In genomic region chr4:80099671-80100070, GRCh38 we compare ENCODE assay signal across 23 cellular contexts. TPM values are rescaled to one million over a fixed set of nuclear protein-coding genes. Genes with fewer than 3 reads are reported as not detected.
DNase-seq lines count a peak whose midpoint lies in the region; ATAC-seq, FAIRE-seq and TF ChIP-seq lines count a peak whose summit lies in the region.
"Had no signal": no experiment of that assay in that cellular context is flagged by ENCODE, and none has a peak within 500 bp of the region (broad histone marks: within the 10 kb centered on the region; RNA-seq: fewer than 3 reads in every experiment).

No MANE protein-coding gene starts in this region.

- H3K4ac ChIP-seq in IMR-90 (ENCODE audit: low read depth, low read length): no peak overlapping the region

- no peak overlapping the region for H3K23ac ChIP-seq in IMR-90 (ENCODE audit: low read depth, low read length)

- H3K18ac ChIP-seq in IMR-90 (ENCODE audit: low read depth, low read length): no peak overlapping the region

- intact Hi-C loops in IMR-90 (cut with micrococcal nuclease): no loop called here

- POLR2A ChIA-PET in IMR-90 (lab: Charles Lee; ENCODE audit: unreplicated experiment): no interaction called here

- H2AK9ac ChIP-seq in IMR-90 (replicated peaks; ENCODE audit: low read depth, low read length, poor library complexity): no peak overlapping the region

- TF ChIP-seq CTCF in IMR-90 (conservative IDR thresholded peaks at IDR 0.05; ENCODE audit: low read depth, low read length) (no peak), GM13977 (IDR thresholded peaks at IDR 0.05; ENCODE audit: extremely low read depth, insufficient read depth, missing control alignments) (no peak), brain microvascular endothelial cell (IDR thresholded peaks at IDR 0.05; ENCODE audit: low read depth, low read length, missing control alignments) (no peak)

- no peak overlapping the region for H4K5ac ChIP-seq in IMR-90 (ENCODE audit: low read depth, low read length)

- H3K27ac ChIP-seq in IMR-90 (ENCODE audit: insufficient read depth, low read length) (no peak overlapping the region), brain microvascular endothelial cell (no peak overlapping the region)
- H3K27ac ChIP-seq: A549; BLaER1 treated with 17β-estradiol and CSF1 and Interleukin-3, amounts not matched to agents 10 nM and 100 nM had no signal

- no CpG with 5 or more reads among the region's 1 CpG for WGBS in IMR-90 (ENCODE audit: extremely low coverage in 2 of 2, insufficient read length in 1 of 2), 2 experiments

- FAIRE-seq in GM18507 (lab: Jason Lieb, UNC) (peak; percentile 15), islet of Langerhans (lab: Jason Lieb, UNC) (peak; percentile 49)
- FAIRE-seq: A549, D721Med, GM12892, H1 had no signal

- ATAC-seq in IMR-90 (ENCODE audit: low read depth) (peak; percentile 52; the same call in 1 of the 2 replicates), GM21786 (IDR thresholded peaks at IDR 0.05; ENCODE audit: unreplicated experiment) (no peak)
- ATAC-seq: A549, HCT116 had no signal

- no peak overlapping the region for H2BK5ac ChIP-seq in IMR-90 (ENCODE audit: low read depth, low read length, poor library complexity, severe bottlenecking)

- in situ Hi-C loops in IMR-90 (cut with MboI; ENCODE audit: low sequenced_read_pairs) (no loop called here), GM13977 (cut with MboI; ENCODE audit: low pct_unique_long_range_greater_than_20kb, low sequenced_read_pairs, unreplicated experiment) (no loop called here), brain microvascular endothelial cell (cut with HindIII; ENCODE audit: low pct_ligation_motif_present, low sequenced_read_pairs) (no loop called here)

- H3K4me1 ChIP-seq in IMR-90 (ENCODE audit: control insufficient read depth, insufficient read depth, low read length): peaks cover 2% of the 10 kb centered on the region; the same call in 1 of the 2 replicates
- H3K4me1 ChIP-seq: A549 had no signal

- H3K9me1 ChIP-seq in IMR-90 (ENCODE audit: insufficient read depth, low read length): no peaks in the 10 kb centered on the region; the same call in 1 of the 2 replicates

- dilution Hi-C loops in IMR-90 (cut with HindIII; ENCODE audit: low sequenced_read_pairs, unreplicated experiment): no loop called here

- BruUV-seq in IMR-90 (replicated peaks; lab: Mats Ljungman, UMichigan): no TSS peak

- no peaks in the 10 kb centered on the region for H3K9me3 ChIP-seq in IMR-90 (ENCODE audit: control insufficient read depth, insufficient read depth, low read length)
- H3K9me3 ChIP-seq: A549, BE2C had no signal

- CTCF ChIA-PET in IMR-90 (lab: Yijun Ruan, JAX): no interaction called here

- no peak overlapping the region for H3K9ac ChIP-seq in IMR-90 (ENCODE audit: low read depth, low read length)
- H3K9ac ChIP-seq: BLaER1 treated with 17β-estradiol and CSF1 and Interleukin-3, amounts not matched to agents 10 nM and 100 nM had no signal

- H3K27me3 ChIP-seq in IMR-90 (ENCODE audit: control insufficient read depth, insufficient read depth, low read length) (no peaks in the 10 kb centered on the region), brain microvascular endothelial cell (replicated peaks) (no peaks in the 10 kb centered on the region)
- H3K27me3 ChIP-seq: BE2C; BLaER1 treated with 17β-estradiol and CSF1 and Interleukin-3, amounts not matched to agents 10 nM and 100 nM had no signal

- no peak overlapping the region for H4K8ac ChIP-seq in IMR-90 (ENCODE audit: low read depth in 2 of 2, low read length in 2 of 2)

- no peak overlapping the region for H3K56ac ChIP-seq in IMR-90 (ENCODE audit: extremely low read depth, insufficient read depth, low read length)

- H3K14ac ChIP-seq in IMR-90 (replicated peaks; ENCODE audit: low read depth, low read length): no peak overlapping the region

- no peak overlapping the region for H2BK15ac ChIP-seq in IMR-90 (ENCODE audit: low read depth, low read length)

- DNase-seq in GM18507 (ENCODE audit: extremely low spot score, insufficient read length, low read depth): no peak
- DNase-seq in IMR-90: peak; percentile 31
- no peak for DNase-seq in activated gamma-delta T cell treated with Interleukin-2 at 50 U/mL for 16 hours
- no peak for DNase-seq in GM13977 (ENCODE audit: low spot score)
- DNase-seq in brain microvascular endothelial cell: no peak
- DNase-seq: 8988T; ACHN; AML-193; BE2C; CD4-positive, alpha-beta T cell; CD8-positive, alpha-beta memory T cell; DMS 273 treated with DMSO at 0.1 percent for 48 hours; DMS53; DMS79 treated with DMSO at 0.1 percent for 48 hours; H7 had no signal

- no peaks in the 10 kb centered on the region for H4K20me1 ChIP-seq in IMR-90 (ENCODE audit: insufficient read depth, low read length)
- H4K20me1 ChIP-seq: BLaER1 treated with 17β-estradiol and CSF1 and Interleukin-3, amounts not matched to agents 10 nM and 100 nM had no signal

- no peak for TF ChIP-seq RAD21 in IMR-90 (IDR thresholded peaks at IDR 0.05; ENCODE audit: low read length)

- no peaks in the 10 kb centered on the region for H3K79me1 ChIP-seq in IMR-90 (ENCODE audit: low read depth in 1 of 2, low read length in 2 of 2)

- no peak overlapping the region for H4K91ac ChIP-seq in IMR-90 (ENCODE audit: insufficient read depth, low read depth, low read length)

- no peak overlapping the region for H2BK20ac ChIP-seq in IMR-90 (ENCODE audit: low read depth, low read length)

- no peak for TF ChIP-seq POLR2A in IMR-90 (IDR thresholded peaks at IDR 0.05; ENCODE audit: low read depth, low read length)

- no peak overlapping the region for H3K4me3 ChIP-seq in IMR-90 (ENCODE audit: insufficient read depth, low read depth, low read length)
- H3K4me3 ChIP-seq in brain microvascular endothelial cell (ENCODE audit: low read depth, low read length): no peak overlapping the region
- H3K4me3 ChIP-seq: A549; BLaER1 treated with 17β-estradiol and CSF1 and Interleukin-3, amounts not matched to agents 10 nM and 100 nM had no signal

- H3K4me2 ChIP-seq in IMR-90 (ENCODE audit: low read depth, low read length): no peak overlapping the region
- H3K4me2 ChIP-seq: A549; BLaER1 treated with 17β-estradiol and CSF1 and Interleukin-3, amounts not matched to agents 10 nM and 100 nM had no signal

- H3K36me3 ChIP-seq in IMR-90 (ENCODE audit: control insufficient read depth, insufficient read depth, low read length): no peaks in the 10 kb centered on the region
- H3K36me3 ChIP-seq in brain microvascular endothelial cell (replicated peaks): no peaks in the 10 kb centered on the region
- H3K36me3 ChIP-seq: BE2C; BLaER1 treated with 17β-estradiol and CSF1 and Interleukin-3, amounts not matched to agents 10 nM and 100 nM had no signal

- no peak overlapping the region for H2BK120ac ChIP-seq in IMR-90 (ENCODE audit: low read depth, low read length)

- no peak overlapping the region for H2AFZ ChIP-seq in IMR-90 (replicated peaks; ENCODE audit: low read length, poor library complexity)

- no peak overlapping the region for H2AK5ac ChIP-seq in IMR-90 (ENCODE audit: low read depth, low read length)

TF ChIP-seq in IMR-90, 13 proteins besides CTCF, POLR2A, EP300 and RAD21:
- TF ChIP-seq RCOR1 (IDR thresholded peaks at IDR 0.05; ENCODE audit: insufficient replicate concordance, low read length) (no peak), USF2 (IDR thresholded peaks at IDR 0.05; ENCODE audit: low read depth, low read length) (no peak), FOS (IDR thresholded peaks at IDR 0.05; ENCODE audit: low read depth, low read length) (no peak), ELK1 (IDR thresholded peaks at IDR 0.05; ENCODE audit: borderline replicate concordance, low read depth, low read length) (no peak), NFE2L2 (IDR thresholded peaks at IDR 0.05; ENCODE audit: low read depth, low read length) (no peak), MAZ (IDR thresholded peaks at IDR 0.05; ENCODE audit: borderline replicate concordance, low read depth, low read length) (no peak), CEBPB (IDR thresholded peaks at IDR 0.05; ENCODE audit: low read depth, low read length) (no peak), SMC3 (IDR thresholded peaks at IDR 0.05; ENCODE audit: low read depth, low read length) (no peak)

RNA-seq across cellular contexts. Expression of gene ANTXR2, which starts 26.6 kb away (rescaled TPM):
- 88.5 and 115 TPM in 2 replicates for total RNA-seq in IMR-90 (2012; rRNA removed)
- 36.5 and 46.8 TPM in 2 replicates for polyA plus RNA-seq in IMR-90 (2012; rRNA removed)
- 7.4 and 14.9 TPM in 2 replicates for polyA plus RNA-seq in IMR-90 (2012; cell fraction: cytosol; rRNA removed)
- polyA plus RNA-seq in IMR-90 (2012; cell fraction: nucleus; rRNA removed; ENCODE audit: low replicate concordance): 3.8 and 22.8 TPM in 2 replicates
